Comparison of ENCODE assay signal across 11 cellular contexts in the genomic region with DNA sequence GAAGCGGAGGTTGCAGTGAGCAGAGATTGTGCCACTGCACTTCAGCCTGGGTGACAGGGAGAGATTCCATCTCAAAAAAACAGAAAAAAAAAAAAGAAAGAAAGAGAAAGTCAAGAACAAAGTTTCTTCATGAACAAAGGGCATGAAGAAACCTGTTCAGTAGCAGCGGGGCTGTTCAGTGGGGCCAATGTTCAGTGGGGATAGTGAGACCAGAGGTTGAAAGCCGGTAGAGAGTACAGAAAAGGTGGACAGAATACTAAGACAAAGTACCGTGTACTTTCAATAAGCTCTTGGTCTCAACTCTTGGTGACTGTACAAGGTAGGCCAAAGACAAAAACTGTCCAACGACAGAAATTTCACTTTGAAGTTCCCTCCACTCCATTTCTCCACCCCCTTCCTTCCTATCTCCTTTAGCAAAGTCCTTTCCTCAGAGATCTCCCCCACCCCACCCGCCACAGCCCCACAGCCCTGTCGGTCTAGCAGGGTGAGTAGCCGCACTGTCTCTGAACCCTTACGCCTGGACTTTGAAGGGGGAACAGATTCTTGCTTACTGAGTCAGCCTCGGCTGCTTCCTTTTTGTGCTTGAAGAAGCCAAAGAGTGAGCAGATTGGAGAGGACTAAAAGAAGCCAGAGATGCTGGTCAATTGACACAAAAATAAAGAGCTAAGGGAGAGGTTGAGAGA. TPM values are rescaled to one million over a fixed set of nuclear protein-coding genes. Genes with fewer than 3 reads are reported as not detected.
DNase-seq lines count a peak whose midpoint lies in the region; ATAC-seq and TF ChIP-seq lines count a peak whose summit lies in the region.
"Had no signal": no experiment of that assay in that cellular context is flagged by ENCODE, and none has a peak within 500 bp of the region (broad histone marks: within the 10 kb centered on the region; RNA-seq: fewer than 3 reads in every experiment).

No MANE protein-coding gene starts in this region.

- WGBS in lower leg skin, 2 donors = 73 to 75% methylated on average over 10 of the region's 10 CpGs

- no peaks in the 10 kb centered on the region for H3K9me3 ChIP-seq in CD4-positive, alpha-beta T cell (ENCODE audit: control insufficient read depth, low read length)

- TF ChIP-seq CTCF in CD4-positive, alpha-beta T cell (IDR thresholded peaks at IDR 0.05) = no peak
- TF ChIP-seq CTCF in RWPE1 (conservative IDR thresholded peaks at IDR 0.05; ENCODE audit: low read depth) (no peak), fibroblast of the aortic adventitia (IDR thresholded peaks at IDR 0.05; ENCODE audit: insufficient read depth, low read length) (no peak), omental fat pad (IDR thresholded peaks at IDR 0.05) (no peak), lower leg skin (IDR thresholded peaks at IDR 0.05) (no peak)

- TF ChIP-seq POLR2A in lower leg skin (IDR thresholded peaks at IDR 0.05) = no peak

- H3K4me3 ChIP-seq in fibroblast of the aortic adventitia (ENCODE audit: low read depth, low read length) = no peak overlapping the region
- no peak overlapping the region for H3K4me3 ChIP-seq in lower leg skin (ENCODE audit: low read depth, poor library complexity, severe bottlenecking)

- ATAC-seq in CD4-positive, alpha-beta T cell (ENCODE audit: poor library complexity) = no peak
- ATAC-seq in omental fat pad (ENCODE audit: low FRiP score) (peak; percentile 46), HG02588 (IDR thresholded peaks at IDR 0.05; ENCODE audit: unreplicated experiment) (no peak)
- ATAC-seq in activated T-cell treated with anti-CD3 and anti-CD28 coated beads, Interleukin-2, amount 50 U/mL, for 72 hours (replicated peaks in 1 of 2) = no peak

- CTCF ChIA-PET in CD4-positive, alpha-beta T cell (lab: Charles Lee) = interaction anchor here (0.7 kb wide), 1 partner anchor 48 kb away, joined by 3 read pairs; no protein-coding TSS in a partner anchor
- CTCF ChIA-PET in RWPE1 (lab: Yijun Ruan, JAX) = interaction anchor here (0.6 kb wide), 1 partner anchor 19 kb away, joined by 3 read pairs; no protein-coding TSS in a partner anchor

- no peak overlapping the region for H3K27ac ChIP-seq in CD4-positive, alpha-beta T cell (ENCODE audit: low read depth, low read length)
- peak overlapping the region; percentile 80 for H3K27ac ChIP-seq in RWPE1

- peaks cover 55% of the 10 kb centered on the region for H3K4me1 Mint-ChIP-seq in CD4-positive, alpha-beta T cell (ENCODE audit: low read depth)
- H3K4me1 Mint-ChIP-seq in activated T-cell treated with anti-CD3 and anti-CD28 coated beads, Interleukin-2, amount 50 U/mL, for 72 hours (ENCODE audit: low read depth) = peaks cover 37% of the 10 kb centered on the region

- no peaks in the 10 kb centered on the region for H3K27me3 ChIP-seq in CD4-positive, alpha-beta T cell (ENCODE audit: control insufficient read depth, insufficient read depth, low read length)

- no peaks in the 10 kb centered on the region for H3K9me3 Mint-ChIP-seq in CD4-positive, alpha-beta T cell
- H3K9me3 Mint-ChIP-seq in activated T-cell treated with anti-CD3 and anti-CD28 coated beads, Interleukin-2, amount 50 U/mL, for 72 hours = no peaks in the 10 kb centered on the region
- H3K9me3 Mint-ChIP-seq: stimulated activated naive CD8-positive, alpha-beta T cell treated with anti-CD3 and anti-CD28 coated beads, Interleukin-15, Interleukin-2, amounts not matched to agents 100 ng/mL and 50 ng/mL, for 24 hours had no signal

- intact Hi-C loops in CD4-positive, alpha-beta T cell (cut with DNase I, micrococcal nuclease) = loop anchor here in 1 of 2 experiments (5.0 kb wide), 1 partner anchor 102 kb away; no protein-coding TSS in a partner anchor
- intact Hi-C loops in lower leg skin (cut with DNase I; ENCODE audit: low total_unique reads) = loop anchor here (10.0 kb wide), 1 partner anchor 60 kb away; no protein-coding TSS in a partner anchor

- H3K27ac Mint-ChIP-seq in CD4-positive, alpha-beta T cell = peak overlapping the region; percentile 39
- H3K27ac Mint-ChIP-seq in activated T-cell treated with anti-CD3 and anti-CD28 coated beads, Interleukin-2, amount 50 U/mL, for 72 hours = no peak overlapping the region
- H3K27ac Mint-ChIP-seq: stimulated activated naive CD8-positive, alpha-beta T cell treated with anti-CD3 and anti-CD28 coated beads, Interleukin-15, Interleukin-2, amounts not matched to agents 100 ng/mL and 50 ng/mL, for 24 hours had no signal

- DNase-seq in CD4-positive, alpha-beta T cell = no peak
- peak; percentile 34 for DNase-seq in RWPE1 (ENCODE audit: low spot score)
- DNase-seq in fibroblast of the aortic adventitia (ENCODE audit: low read depth) = peak; percentile 80
- DNase-seq in omental fat pad (ENCODE audit: low spot score) = no peak
- no peak for DNase-seq in HuH-7 (ENCODE audit: low spot score)
- no peak for DNase-seq in lower leg skin (ENCODE audit: low spot score in 2 of 2)
- DNase-seq in activated T-cell treated with anti-CD3 and anti-CD28 coated beads, Interleukin-2, amount 50 U/mL, for 72 hours = no peak
- DNase-seq: activated effector memory CD4-positive, alpha-beta T cell treated with Interleukin-2 at 50 U/mL for 16 hours; NCI-H82 had no signal

- no peaks in the 10 kb centered on the region for H3K36me3 Mint-ChIP-seq in CD4-positive, alpha-beta T cell (ENCODE audit: low read depth)
- H3K36me3 Mint-ChIP-seq in activated T-cell treated with anti-CD3 and anti-CD28 coated beads, Interleukin-2, amount 50 U/mL, for 72 hours (ENCODE audit: insufficient read depth in 2 of 2) = no peaks in the 10 kb centered on the region

- no peak overlapping the region for H3K4me3 Mint-ChIP-seq in CD4-positive, alpha-beta T cell
- H3K4me3 Mint-ChIP-seq in activated T-cell treated with anti-CD3 and anti-CD28 coated beads, Interleukin-2, amount 50 U/mL, for 72 hours = no peak overlapping the region
- H3K4me3 Mint-ChIP-seq: stimulated activated naive CD8-positive, alpha-beta T cell treated with anti-CD3 and anti-CD28 coated beads, Interleukin-15, Interleukin-2, amounts not matched to agents 100 ng/mL and 50 ng/mL, for 24 hours had no signal

- H3K27me3 Mint-ChIP-seq in CD4-positive, alpha-beta T cell = no peaks in the 10 kb centered on the region
- H3K27me3 Mint-ChIP-seq in activated T-cell treated with anti-CD3 and anti-CD28 coated beads, Interleukin-2, amount 50 U/mL, for 72 hours (ENCODE audit: low read depth) = peaks cover 1% of the 10 kb centered on the region
- H3K27me3 Mint-ChIP-seq: stimulated activated naive CD8-positive, alpha-beta T cell treated with anti-CD3 and anti-CD28 coated beads, Interleukin-15, Interleukin-2, amounts not matched to agents 100 ng/mL and 50 ng/mL, for 24 hours had no signal

- POLR2A ChIA-PET in CD4-positive, alpha-beta T cell (lab: Charles Lee) = interaction anchor here (1.9 kb wide), 1 partner anchor 58 kb away, joined by 5 read pairs; no protein-coding TSS in a partner anchor
- POLR2A ChIA-PET in RWPE1 (lab: Yijun Ruan, JAX; ENCODE audit: low non-redundant PET) = no interaction called here

RNA-seq across cellular contexts. Expression of a gene that starts 44.3 kb away (rescaled TPM):
- total RNA-seq in CD4-positive, alpha-beta T cell = 1,000 to 10,000 TPM; 1,565 to 1,685 TPM
- total RNA-seq in fibroblast of the aortic adventitia (ENCODE audit: low replicate concordance) (1.4 and 26.2 TPM in 2 replicates), omental fat pad (1,000 to 10,000 TPM in 3 of 4 donors, 100 to 1,000 TPM in 1; 935 to 2,479 (median 2,174) TPM), lower leg skin (100 to 1,000 TPM; 154 to 448 (median 330) TPM)
- total RNA-seq in activated T-cell treated with anti-CD3 and anti-CD28 coated beads, Interleukin-2, amount 50 U/mL, for 72 hours = 10 to 100 TPM; 39.1 to 41.7 TPM

RNA-seq across cellular contexts. Expression of a gene that starts 57.9 kb away (rescaled TPM):
- 100 to 1,000 TPM; 153 to 156 TPM for total RNA-seq in CD4-positive, alpha-beta T cell
- total RNA-seq in fibroblast of the aortic adventitia (ENCODE audit: low replicate concordance) (143 and 373 TPM in 2 replicates), omental fat pad (100 to 1,000 TPM; 189 to 372 (median 341) TPM), lower leg skin (100 to 1,000 TPM; 144 to 208 (median 184) TPM)
- 100 to 1,000 TPM; 187 to 235 TPM for total RNA-seq in activated T-cell treated with anti-CD3 and anti-CD28 coated beads, Interleukin-2, amount 50 U/mL, for 72 hours

Comparison
In these comparisons a context has a peak if more than half of its experiments do, and no peak if none do; other contexts are left out.
1. DNase-seq: peak in RWPE1 (single experiment) and fibroblast of the aortic adventitia (single experiment); none in CD4-positive, alpha-beta T cell (0 of 10), omental fat pad (single experiment), HuH-7 (single experiment), lower leg skin (0 of 2) and activated T-cell treated with anti-CD3 and anti-CD28 coated beads, Interleukin-2, amount 50 U/mL, for 72 hours (0 of 2).